21 cellular contexts compared by ENCODE assay signal in genomic region chr9:110919055-110919445, GRCh38.
DNase-seq lines count a peak whose midpoint lies in the region; ATAC-seq, FAIRE-seq and TF ChIP-seq lines count a peak whose summit lies in the region.
"Had no signal": no experiment of that assay in that cellular context is flagged by ENCODE, and none has a peak within 500 bp of the region (broad histone marks: within the 10 kb centered on the region; RNA-seq: fewer than 3 reads in every experiment).

No MANE protein-coding gene starts in this region.

- H3K36me3 ChIP-seq in HCT116 (ENCODE audit: control insufficient read depth in 1 of 2, insufficient read depth in 2 of 2, low read length in 2 of 2), result no peaks in the 10 kb centered on the region
- H3K36me3 ChIP-seq in ascending aorta, result peaks cover 0 to 3% of the 10 kb centered on the region in 2 donors
- H3K36me3 ChIP-seq in hepatocyte (replicated peaks; ENCODE audit: insufficient read depth, low read depth), result no peaks in the 10 kb centered on the region
- H3K36me3 ChIP-seq in spleen, result no peaks in the 10 kb centered on the region

- no peak overlapping the region for H3K27ac Mint-ChIP-seq in T-helper 2 cell treated with Interferon-gamma antibody and Interleukin-4, amounts not matched to agents 5 μg/mL and 100 μg/mL, for 36 hours
- H3K27ac Mint-ChIP-seq: activated B cell treated with CpG ODN at 0.5 μM for 24 hours; CD8-positive, alpha-beta memory T cell; natural killer cell treated with Interleukin-12 subunit alpha and Interleukin-12 subunit beta and Interleukin-15 and Interleukin-18, amount 100 ng/mL, for 72 hours; progenitor cell of endocrine pancreas had no signal

- H2AFZ ChIP-seq in HCT116 (ENCODE audit: low read depth, low read length, poor library complexity, severe bottlenecking) (no peak overlapping the region), hepatocyte (no peak overlapping the region)

- RAD21 ChIA-PET in HCT116 (lab: Charles Lee; ENCODE audit: low non-redundant PET in 1 of 2, low total read pairs in 2 of 2, uncharacterized antibody in 2 of 2, unreplicated experiment in 2 of 2), result no interaction called here

- H3K27me3 Mint-ChIP-seq in T-helper 2 cell treated with Interferon-gamma antibody and Interleukin-4, amounts not matched to agents 5 μg/mL and 100 μg/mL, for 36 hours (ENCODE audit: low read depth), result no peaks in the 10 kb centered on the region
- H3K27me3 Mint-ChIP-seq: activated B cell treated with CpG ODN at 0.5 μM for 24 hours; CD8-positive, alpha-beta memory T cell; natural killer cell treated with Interleukin-12 subunit alpha and Interleukin-12 subunit beta and Interleukin-15 and Interleukin-18, amount 100 ng/mL, for 72 hours; progenitor cell of endocrine pancreas; stimulated activated naive B cell treated with anti-CD40 and anti-IgM and Interleukin-4, amounts not matched to agents 10 μg/mL and 1 μg/mL and 100 μg/mL, for 72 hours had no signal

- H3K4me2 ChIP-seq in HCT116 (ENCODE audit: low read length) (peak overlapping the region; percentile 40), hepatocyte (no peak overlapping the region)

- H3K9me3 ChIP-seq in HCT116 (ENCODE audit: control insufficient read depth in 1 of 2, insufficient read depth in 1 of 2, low read depth in 1 of 2, low read length in 2 of 2) (no peaks in the 10 kb centered on the region), ascending aorta (no peaks in the 10 kb centered on the region), hepatocyte (ENCODE audit: low read depth) (no peaks in the 10 kb centered on the region), spleen (peaks cover 0 to 4% (median 0%) of the 10 kb centered on the region in 8 donors)

- no peak for DNase-seq in HCT116 (ENCODE audit: low read depth, low spot score)
- no peak for DNase-seq in ascending aorta (ENCODE audit: low spot score in 2 of 2)
- no peak for DNase-seq in hepatocyte (ENCODE audit: low spot score)
- DNase-seq in spleen, result no peak
- DNase-seq in foreskin fibroblast, result no peak
- no peak for DNase-seq in T-helper 2 cell treated with Interferon-gamma antibody and Interleukin-4, amounts not matched to agents 5 μg/mL and 100 μg/mL, for 36 hours (ENCODE audit: low spot score)
- DNase-seq in NCI-H2107 (lab: John Stamatoyannopoulos, UW), result no peak
- DNase-seq in RCC 7860 (ENCODE audit: low spot score), result no peak
- DNase-seq: activated B cell treated with CpG ODN at 0.5 μM for 24 hours; activated naive CD4-positive, alpha-beta T cell treated with anti-CD3 and anti-CD28 coated beads, Interleukin-2, amount 50 U/mL, for 16 hours; activated T-cell treated with anti-CD3 and anti-CD28 coated beads, Interleukin-2, amount 50 U/mL, for 48 hours; CD8-positive, alpha-beta memory T cell; dermis blood vessel endothelial cell; DMS79; NCI-H2029; NCI-H510A; SHP77 treated with DMSO at 0.1 percent for 48 hours; stimulated activated naive B cell treated with anti-CD40 and anti-IgM and Interleukin-4, amounts not matched to agents 10 μg/mL and 1 μg/mL and 100 μg/mL, for 72 hours had no signal

- BruUV-seq in HCT116 (replicated peaks; lab: Mats Ljungman, UMichigan), result no TSS peak

- H3K79me2 ChIP-seq in HCT116 (ENCODE audit: insufficient read depth, low read length) (no peaks in the 10 kb centered on the region), hepatocyte (peaks cover 16% of the 10 kb centered on the region)

- no peak for TF ChIP-seq POLR2A in HCT116 (IDR thresholded peaks at IDR 0.05; ENCODE audit: borderline replicate concordance, extremely low read depth, insufficient read depth, insufficient read length)
- TF ChIP-seq POLR2A in spleen (IDR thresholded peaks at IDR 0.05), result no peak

- H3K9ac ChIP-seq in HCT116 (ENCODE audit: low read length), result no peak overlapping the region

- TF ChIP-seq CTCF in HCT116 (IDR thresholded peaks at IDR 0.05 in 2 of 3, conservative IDR thresholded peaks at IDR 0.05 in 1 of 3; ENCODE audit: borderline replicate concordance in 1 of 3, insufficient read depth in 1 of 3, low read depth in 2 of 3, low read length in 2 of 3) (no peak), ascending aorta (IDR thresholded peaks at IDR 0.05) (no peak), hepatocyte (IDR thresholded peaks at IDR 0.05; ENCODE audit: poor library complexity) (no peak), spleen (IDR thresholded peaks at IDR 0.05 in 8 of 11, conservative IDR thresholded peaks at IDR 0.05 in 3 of 11) (no peak), foreskin fibroblast (IDR thresholded peaks at IDR 0.05; ENCODE audit: low read depth, low read length) (no peak)

- H3K4me1 Mint-ChIP-seq in T-helper 2 cell treated with Interferon-gamma antibody and Interleukin-4, amounts not matched to agents 5 μg/mL and 100 μg/mL, for 36 hours (ENCODE audit: low read depth), result no peaks in the 10 kb centered on the region
- H3K4me1 Mint-ChIP-seq: activated B cell treated with CpG ODN at 0.5 μM for 24 hours; CD8-positive, alpha-beta memory T cell had no signal

- no peaks in the 10 kb centered on the region for H3K9me2 ChIP-seq in HCT116 (ENCODE audit: insufficient read depth)
- no peaks in the 10 kb centered on the region for H3K9me2 ChIP-seq in hepatocyte (replicated peaks; ENCODE audit: insufficient read depth)

- ATAC-seq in HCT116, result no peak
- ATAC-seq: natural killer cell treated with Interleukin-12 subunit alpha and Interleukin-12 subunit beta and Interleukin-15 and Interleukin-18, amount 100 ng/mL, for 72 hours had no signal

- CTCF ChIA-PET in HCT116 (lab: Charles Lee), result no interaction called here

- H3K4me1 ChIP-seq in HCT116 (ENCODE audit: control insufficient read depth in 1 of 2, insufficient read depth in 2 of 2, low read length in 2 of 2) (peaks cover 0 to 28% of the 10 kb centered on the region in 2 experiments; a peak in 2 of 4 replicates), ascending aorta (peaks cover 0 to 14% of the 10 kb centered on the region in 2 donors), hepatocyte (ENCODE audit: insufficient read depth) (no peaks in the 10 kb centered on the region), spleen (peaks cover 0 to 11% (median 0%) of the 10 kb centered on the region in 6 donors)

- no peak for TF ChIP-seq RAD21 in HCT116 (IDR thresholded peaks at IDR 0.05; ENCODE audit: low read depth)

- 97% methylated on average over 3 of the region's 3 CpGs for WGBS in hepatocyte (ENCODE audit: low lambda C conversion rate, missing lambda C conversion rate)
- 82 to 96% (median 86%) methylated on average over 3 of the region's 3 CpGs for WGBS in spleen, 5 donors

- POLR2A ChIA-PET in HCT116 (lab: Charles Lee), result no interaction called here

- H3K27ac ChIP-seq in HCT116 (ENCODE audit: low read depth, low read length) (no peak overlapping the region), ascending aorta (peak overlapping the region; percentile 39 to 57), hepatocyte (peak overlapping the region; percentile 56), spleen (peak overlapping the region in 6 of 8 donors; percentile 1 to 75 (median 56))

- no peaks in the 10 kb centered on the region for H3K27me3 ChIP-seq in HCT116 (ENCODE audit: insufficient read depth, low read length)
- no peaks in the 10 kb centered on the region for H3K27me3 ChIP-seq in ascending aorta
- no peaks in the 10 kb centered on the region for H3K27me3 ChIP-seq in hepatocyte
- no peaks in the 10 kb centered on the region for H3K27me3 ChIP-seq in spleen (replicated peaks in 1 of 7)

- no peak overlapping the region for H3K4me3 ChIP-seq in HCT116 (replicated peaks in 1 of 2; ENCODE audit: low read depth in 1 of 2, low read length in 2 of 2)
- H3K4me3 ChIP-seq in ascending aorta, result no peak overlapping the region
- no peak overlapping the region for H3K4me3 ChIP-seq in hepatocyte
- H3K4me3 ChIP-seq in spleen, result no peak overlapping the region
- H3K4me3 ChIP-seq in foreskin fibroblast (ENCODE audit: low read depth in 1 of 2, low read length in 2 of 2), result no peak overlapping the region
- H3K4me3 ChIP-seq: lung had no signal

- FAIRE-seq in RCC 7860 (lab: Jason Lieb, UNC), result no peak

- intact Hi-C loops in HCT116 (cut with micrococcal nuclease), result no loop called here
- intact Hi-C loops in ascending aorta (cut with DNase I), result no loop called here
- intact Hi-C loops in spleen (cut with DNase I; ENCODE audit: low total_unique reads), result no loop called here

- H4K20me1 ChIP-seq in HCT116 (ENCODE audit: insufficient read depth) (no peaks in the 10 kb centered on the region), hepatocyte (ENCODE audit: insufficient read depth, poor library complexity, severe bottlenecking) (no peaks in the 10 kb centered on the region)

- H3K9me3 Mint-ChIP-seq in T-helper 2 cell treated with Interferon-gamma antibody and Interleukin-4, amounts not matched to agents 5 μg/mL and 100 μg/mL, for 36 hours, result no peaks in the 10 kb centered on the region

- H3K36me3 Mint-ChIP-seq in T-helper 2 cell treated with Interferon-gamma antibody and Interleukin-4, amounts not matched to agents 5 μg/mL and 100 μg/mL, for 36 hours (ENCODE audit: low read depth), result no peaks in the 10 kb centered on the region
- H3K36me3 Mint-ChIP-seq: CD8-positive, alpha-beta memory T cell; natural killer cell treated with Interleukin-12 subunit alpha and Interleukin-12 subunit beta and Interleukin-15 and Interleukin-18, amount 100 ng/mL, for 72 hours; stimulated activated naive B cell treated with anti-CD40 and anti-IgM and Interleukin-4, amounts not matched to agents 10 μg/mL and 1 μg/mL and 100 μg/mL, for 72 hours had no signal

- no peak overlapping the region for H3K4me3 Mint-ChIP-seq in T-helper 2 cell treated with Interferon-gamma antibody and Interleukin-4, amounts not matched to agents 5 μg/mL and 100 μg/mL, for 36 hours
- H3K4me3 Mint-ChIP-seq: activated B cell treated with CpG ODN at 0.5 μM for 24 hours; CD8-positive, alpha-beta memory T cell; natural killer cell treated with Interleukin-12 subunit alpha and Interleukin-12 subunit beta and Interleukin-15 and Interleukin-18, amount 100 ng/mL, for 72 hours; stimulated activated naive B cell treated with anti-CD40 and anti-IgM and Interleukin-4, amounts not matched to agents 10 μg/mL and 1 μg/mL and 100 μg/mL, for 72 hours had no signal

TF ChIP-seq in HCT116, 20 proteins besides CTCF, POLR2A, EP300 and RAD21 (continues in another document):
- no peak for TF ChIP-seq ZBTB33 (IDR thresholded peaks at IDR 0.05; ENCODE audit: extremely low read depth, insufficient replicate concordance, low read length)
- TF ChIP-seq JUND (IDR thresholded peaks at IDR 0.05), result no peak
- TF ChIP-seq CBX3 (IDR thresholded peaks at IDR 0.05; ENCODE audit: low read depth), result no peak
